ENCODE assay signal across 2 cellular contexts in genomic region chr2:85744771-85745601, GRCh38.
A peak's percentile ranks its signal among the peaks of the same experiment; 100 is the strongest.
TF ChIP-seq lines count a peak whose summit lies in the region.

No MANE protein-coding gene starts in this region.

TF ChIP-seq in GM23338, 12 proteins besides CTCF, POLR2A, EP300 and RAD21:
- TF ChIP-seq CREB1 (CRISPR knock-in tag; IDR thresholded peaks at IDR 0.05; ENCODE audit: low read depth) (no peak), STAT1 (IDR thresholded peaks at IDR 0.05; ENCODE audit: unreplicated experiment) (no peak), ETS1 (IDR thresholded peaks at IDR 0.05) (no peak), EZH2 (IDR thresholded peaks at IDR 0.05; ENCODE audit: low read depth, unreplicated experiment) (no peak), REST (IDR thresholded peaks at IDR 0.05; ENCODE audit: unreplicated experiment) (no peak), ZNF114 (CRISPR knock-in tag; IDR thresholded peaks at IDR 0.05) (no peak), EZH2phosphoT487 (IDR thresholded peaks at IDR 0.05; ENCODE audit: unreplicated experiment) (no peak), ZNF331 (CRISPR knock-in tag; IDR thresholded peaks at IDR 0.05; ENCODE audit: low read depth) (no peak), ZNF462 (CRISPR knock-in tag; IDR thresholded peaks at IDR 0.05) (no peak), JUNB (IDR thresholded peaks at IDR 0.05; ENCODE audit: unreplicated experiment) (no peak), NANOG (IDR thresholded peaks at IDR 0.05; ENCODE audit: borderline replicate concordance) (no peak), POLR2AphosphoS5 (IDR thresholded peaks at IDR 0.05; ENCODE audit: low read depth) (no peak)

TF ChIP-seq in K562, 482 proteins besides CTCF, POLR2A, EP300 and RAD21:
- TF ChIP-seq ZBTB17 (CRISPR knock-in tag; IDR thresholded peaks at IDR 0.05): 0 out of 2 replicates have a peak, but pooled peaks have one; percentile 49
- no peak for TF ChIP-seq GABPA (tag; conservative IDR thresholded peaks at IDR 0.05; ENCODE audit: low read depth)
- TF ChIP-seq KLF6 (CRISPR knock-in tag; IDR thresholded peaks at IDR 0.05; ENCODE audit: borderline replicate concordance): no peak
TF ChIP-seq in K562: peak in this region for 1.
